ENCODE assay signal across 15 cellular contexts in the genomic region with DNA sequence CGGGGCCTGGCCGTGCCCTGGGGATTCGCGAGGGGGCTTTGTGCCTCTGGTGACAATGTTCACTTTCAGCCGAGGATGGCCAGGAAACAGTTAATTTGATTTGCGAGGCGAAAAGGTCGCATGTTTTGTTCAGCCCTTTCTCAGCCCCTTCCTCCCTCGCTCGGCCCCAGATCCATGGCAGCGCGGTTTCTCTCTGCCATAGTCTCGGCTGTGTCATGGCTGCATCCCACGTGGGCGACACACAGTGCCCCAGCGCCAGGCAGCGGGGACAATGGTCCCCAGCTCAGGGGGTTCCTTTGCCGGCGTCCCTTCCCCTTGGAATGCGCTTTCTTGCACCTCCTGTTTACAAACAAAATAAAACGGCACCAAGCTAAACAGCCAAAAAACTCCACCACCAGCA.
DNase-seq lines count a peak whose midpoint lies in the region; ATAC-seq and TF ChIP-seq lines count a peak whose summit lies in the region.
"Had no signal": no experiment of that assay in that cellular context is flagged by ENCODE, and none has a peak within 500 bp of the region (broad histone marks: within the 10 kb centered on the region; RNA-seq: fewer than 3 reads in every experiment).

No MANE protein-coding gene starts in this region.

- H2AFZ ChIP-seq in H9 (ENCODE audit: low read length) (no peak overlapping the region), mesenchymal stem cell (ENCODE audit: low read depth, low read length) (no peak overlapping the region)

- H3K18ac ChIP-seq in H9 (ENCODE audit: insufficient read length, low read depth, low read length), result no peak overlapping the region
- H3K18ac ChIP-seq in mesenchymal stem cell (ENCODE audit: low read depth in 1 of 2, low read length in 2 of 2), result no peak overlapping the region

- H3K27me3 ChIP-seq in H9 (ENCODE audit: insufficient read depth, low read length), result peaks cover 48% of the 10 kb centered on the region
- peaks cover 4% of the 10 kb centered on the region for H3K27me3 ChIP-seq in endodermal cell (ENCODE audit: control insufficient read depth, insufficient read depth, low read length, poor library complexity, severe bottlenecking)
- H3K27me3 ChIP-seq in spleen (replicated peaks in 1 of 7), result peaks cover 0 to 64% (median 9%) of the 10 kb centered on the region in 7 donors
- no peaks in the 10 kb centered on the region for H3K27me3 ChIP-seq in mesenchymal stem cell (ENCODE audit: control insufficient read depth in 1 of 2, insufficient read depth in 1 of 2, low read length in 2 of 2)

- no peak overlapping the region for H3K23ac ChIP-seq in H9 (ENCODE audit: insufficient read length, low read depth, low read length)
- H3K23ac ChIP-seq in mesenchymal stem cell (ENCODE audit: low read length in 2 of 2), result no peak overlapping the region

- H3K4ac ChIP-seq in H9 (ENCODE audit: low read depth, low read length), result no peak overlapping the region
- H3K4ac ChIP-seq in mesenchymal stem cell (ENCODE audit: low read depth in 1 of 2, low read length in 2 of 2), result no peak overlapping the region

- H4K91ac ChIP-seq in H9 (ENCODE audit: insufficient read length, low read depth, low read length) (no peak overlapping the region), mesenchymal stem cell (ENCODE audit: low read length) (no peak overlapping the region)

- H3K4me2 ChIP-seq in H9 (ENCODE audit: insufficient read depth, insufficient read length, low read length) (peak overlapping the region; percentile 64), mesenchymal stem cell (ENCODE audit: low read length, poor library complexity, severe bottlenecking) (no peak overlapping the region)

- DNase-seq in H9, result no peak
- peak; percentile 72 for DNase-seq in endodermal cell
- peak; percentile 21 for DNase-seq in neural crest cell (ENCODE audit: low read depth, low spot score)
- DNase-seq in spleen, result peak; percentile 53
- no peak for DNase-seq in superior temporal gyrus (ENCODE audit: extremely low spot score)
- DNase-seq in mesenchymal stem cell, result no peak
- DNase-seq: CD4-positive, alpha-beta memory T cell; DND-41; GF-D8; NCI-H2029; NCI-H2171 treated with DMSO at 0.1 percent for 48 hours; NCI-H510A; SIG-M5 had no signal

- no peaks in the 10 kb centered on the region for H3K9me3 ChIP-seq in H9 (ENCODE audit: control insufficient read depth, low read depth, low read length)
- no peaks in the 10 kb centered on the region for H3K9me3 ChIP-seq in endodermal cell (ENCODE audit: control insufficient read depth, low read length)
- no peaks in the 10 kb centered on the region for H3K9me3 ChIP-seq in spleen
- H3K9me3 ChIP-seq in mesenchymal stem cell (ENCODE audit: control insufficient read depth, low read length), result no peaks in the 10 kb centered on the region

- H3K23me2 ChIP-seq in H9 (ENCODE audit: insufficient read length, low read depth, low read length, poor library complexity, severe bottlenecking), result peaks cover 4% of the 10 kb centered on the region

- no CpG with 5 or more reads among the region's 21 CpGs for WGBS in H9 (ENCODE audit: extremely low coverage, insufficient read length, low lambda C conversion rate)
- 21 to 22% methylated on average over 15 to 21 of the region's 21 CpGs for WGBS in endodermal cell (ENCODE audit: insufficient coverage in 1 of 2, insufficient read length in 1 of 2), 2 experiments
- WGBS in spleen, 5 donors, result 7 to 14% (median 9%) methylated on average over 17 to 21 of the region's 21 CpGs
- WGBS in mesenchymal stem cell, result 7% methylated on average over 21 of the region's 21 CpGs

- no peak for TF ChIP-seq POLR2A in spleen (IDR thresholded peaks at IDR 0.05)

- H3K79me2 ChIP-seq in H9 (ENCODE audit: insufficient read depth, low read length), result no peaks in the 10 kb centered on the region

- H3K79me1 ChIP-seq in H9 (ENCODE audit: insufficient read depth, low read depth, low read length, poor library complexity, severe bottlenecking) (no peaks in the 10 kb centered on the region), mesenchymal stem cell (replicated peaks; ENCODE audit: low read length, poor library complexity, severe bottlenecking) (no peaks in the 10 kb centered on the region)

- H3K36me3 ChIP-seq in endodermal cell (ENCODE audit: control insufficient read depth, insufficient read depth, low read length) (no peaks in the 10 kb centered on the region), spleen (no peaks in the 10 kb centered on the region), mesenchymal stem cell (ENCODE audit: control insufficient read depth in 1 of 2, insufficient read depth in 2 of 2, low read depth in 1 of 2, low read length in 2 of 2) (no peaks in the 10 kb centered on the region)

- TF ChIP-seq CTCF in H9 (conservative IDR thresholded peaks at IDR 0.05), result no peak
- TF ChIP-seq CTCF in endodermal cell (conservative IDR thresholded peaks at IDR 0.05), result no peak
- no peak for TF ChIP-seq CTCF in neural crest cell (conservative IDR thresholded peaks at IDR 0.05)
- TF ChIP-seq CTCF in spleen (IDR thresholded peaks at IDR 0.05 in 8 of 11, conservative IDR thresholded peaks at IDR 0.05 in 3 of 11), result no peak

- no peak overlapping the region for H2BK15ac ChIP-seq in H9 (ENCODE audit: low read depth, low read length)
- no peak overlapping the region for H2BK15ac ChIP-seq in mesenchymal stem cell (ENCODE audit: low read depth, poor library complexity, severe bottlenecking)

- H3K27me3 Mint-ChIP-seq in H9 (ENCODE audit: low read depth) (peaks cover 2% of the 10 kb centered on the region), endodermal cell (ENCODE audit: insufficient read depth) (peaks cover 76% of the 10 kb centered on the region), neural crest cell (ENCODE audit: low read depth) (peaks cover 12% of the 10 kb centered on the region)

- H3K27ac Mint-ChIP-seq in H9 (peak overlapping the region in 1 of 3 experiments; percentile 89; a peak in 2 of 7 replicates), endodermal cell (peak overlapping the region; percentile 20), neural crest cell (ENCODE audit: unreplicated experiment) (peak overlapping the region; percentile 79)
- H3K27ac Mint-ChIP-seq: IgD-negative memory B cell had no signal

- H3K4me3 ChIP-seq in endodermal cell (ENCODE audit: low read length), result no peak overlapping the region
- H3K4me3 ChIP-seq in spleen, result no peak overlapping the region
- H3K4me3 ChIP-seq in mesenchymal stem cell (ENCODE audit: insufficient read depth in 1 of 2, low read depth in 1 of 2, low read length in 2 of 2), result no peak overlapping the region

- H3K9me3 Mint-ChIP-seq in H9, result peaks cover 2 to 4% of the 10 kb centered on the region in 2 experiments; a peak in 2 of 5 replicates
- no peaks in the 10 kb centered on the region for H3K9me3 Mint-ChIP-seq in endodermal cell
- no peaks in the 10 kb centered on the region for H3K9me3 Mint-ChIP-seq in neural crest cell

- H2AK5ac ChIP-seq in H9 (ENCODE audit: insufficient read length, low read length), result no peak overlapping the region
- no peak overlapping the region for H2AK5ac ChIP-seq in mesenchymal stem cell (ENCODE audit: low read length, severe bottlenecking)

- H2BK120ac ChIP-seq in H9 (ENCODE audit: low read depth, low read length, poor library complexity, severe bottlenecking) (no peak overlapping the region), mesenchymal stem cell (ENCODE audit: low read depth, low read length) (no peak overlapping the region)

- peak overlapping the region; percentile 68; the same call in 1 of the 2 replicates for H3K14ac ChIP-seq in H9 (ENCODE audit: insufficient read depth, low read length)
- H3K14ac ChIP-seq in mesenchymal stem cell (ENCODE audit: low read length in 2 of 2), result no peak overlapping the region

- H3K36me3 Mint-ChIP-seq in H9 (ENCODE audit: insufficient read depth in 1 of 3, low read depth in 3 of 3) (no peaks in the 10 kb centered on the region), endodermal cell (ENCODE audit: low read depth) (no peaks in the 10 kb centered on the region), neural crest cell (ENCODE audit: low read depth) (no peaks in the 10 kb centered on the region)
- H3K36me3 Mint-ChIP-seq: CD4-positive, alpha-beta memory T cell had no signal

- H3K4me1 Mint-ChIP-seq in H9, result peaks cover 85 to 89% of the 10 kb centered on the region in 2 experiments
- peaks cover 91% of the 10 kb centered on the region for H3K4me1 Mint-ChIP-seq in endodermal cell
- peaks cover 75% of the 10 kb centered on the region for H3K4me1 Mint-ChIP-seq in neural crest cell
- H3K4me1 Mint-ChIP-seq: CD4-positive, alpha-beta memory T cell had no signal

- H3K9ac ChIP-seq in H9 (ENCODE audit: extremely low read depth, insufficient read length, low read length) (no peak overlapping the region), endodermal cell (ENCODE audit: extremely low read depth, low read length, poor library complexity, severe bottlenecking) (no peak overlapping the region), mesenchymal stem cell (ENCODE audit: low read length) (no peak overlapping the region)

- H3K27ac ChIP-seq in H9 (ENCODE audit: insufficient read length, low read depth, low read length) (no peak overlapping the region), endodermal cell (ENCODE audit: low read depth, low read length) (peak overlapping the region; percentile 40), spleen (no peak overlapping the region), mesenchymal stem cell (ENCODE audit: low read length, poor library complexity, severe bottlenecking) (no peak overlapping the region)

- ATAC-seq in HG03521 (IDR thresholded peaks at IDR 0.05; ENCODE audit: unreplicated experiment), result no peak

- H3K4me3 Mint-ChIP-seq in H9 (peak overlapping the region in 1 of 2 experiments; percentile 68; a peak in 3 of 5 replicates), endodermal cell (peak overlapping the region; percentile 13), neural crest cell (peak overlapping the region; percentile 60)
- H3K4me3 Mint-ChIP-seq: CD4-positive, alpha-beta memory T cell; IgD-negative memory B cell had no signal

- H2BK12ac ChIP-seq in H9 (ENCODE audit: insufficient read length, low read depth, low read length) (no peak overlapping the region), mesenchymal stem cell (ENCODE audit: low read length in 2 of 2) (no peak overlapping the region)

- H4K20me1 ChIP-seq in H9 (ENCODE audit: control insufficient read depth, insufficient read depth, insufficient read length), result no peaks in the 10 kb centered on the region

- H2BK5ac ChIP-seq in H9 (ENCODE audit: insufficient read length, low read length) (no peak overlapping the region), mesenchymal stem cell (ENCODE audit: low read depth, low read length, poor library complexity, severe bottlenecking) (no peak overlapping the region)

- H3K4me1 ChIP-seq in H9 (ENCODE audit: insufficient read depth, low read length) (peaks cover 14% of the 10 kb centered on the region), endodermal cell (ENCODE audit: control insufficient read depth, insufficient read depth, low read length) (peaks cover 41% of the 10 kb centered on the region), spleen (no peaks in the 10 kb centered on the region), mesenchymal stem cell (ENCODE audit: control insufficient read depth, insufficient read depth, low read depth, low read length) (no peaks in the 10 kb centered on the region)

- H2BK20ac ChIP-seq in H9 (ENCODE audit: low read depth, low read length, poor library complexity, severe bottlenecking), result no peak overlapping the region

- no peak overlapping the region for H4K5ac ChIP-seq in H9 (ENCODE audit: insufficient read length, low read depth, low read length)

- no peak overlapping the region for H3T11ph ChIP-seq in H9 (ENCODE audit: low read length)

- no peak overlapping the region for H3K56ac ChIP-seq in H9 (ENCODE audit: insufficient read length, low read depth, low read length)

- intact Hi-C loops in spleen (cut with DNase I; ENCODE audit: low total_unique reads), result no loop called here

- H4K8ac ChIP-seq in H9 (replicated peaks; ENCODE audit: insufficient read length, low read depth, low read length) (no peak overlapping the region), mesenchymal stem cell (ENCODE audit: low read length) (no peak overlapping the region)

Comparison
In these comparisons a context has a peak if more than half of its experiments do, and no peak if none do; other contexts are left out.
1. DNase-seq: peak in endodermal cell (single experiment), neural crest cell (single experiment) and spleen (single experiment); none in H9 (single experiment), superior temporal gyrus (single experiment) and mesenchymal stem cell (single experiment).